Comparison of ENCODE assay signal across 8 cellular contexts in the genomic region with DNA sequence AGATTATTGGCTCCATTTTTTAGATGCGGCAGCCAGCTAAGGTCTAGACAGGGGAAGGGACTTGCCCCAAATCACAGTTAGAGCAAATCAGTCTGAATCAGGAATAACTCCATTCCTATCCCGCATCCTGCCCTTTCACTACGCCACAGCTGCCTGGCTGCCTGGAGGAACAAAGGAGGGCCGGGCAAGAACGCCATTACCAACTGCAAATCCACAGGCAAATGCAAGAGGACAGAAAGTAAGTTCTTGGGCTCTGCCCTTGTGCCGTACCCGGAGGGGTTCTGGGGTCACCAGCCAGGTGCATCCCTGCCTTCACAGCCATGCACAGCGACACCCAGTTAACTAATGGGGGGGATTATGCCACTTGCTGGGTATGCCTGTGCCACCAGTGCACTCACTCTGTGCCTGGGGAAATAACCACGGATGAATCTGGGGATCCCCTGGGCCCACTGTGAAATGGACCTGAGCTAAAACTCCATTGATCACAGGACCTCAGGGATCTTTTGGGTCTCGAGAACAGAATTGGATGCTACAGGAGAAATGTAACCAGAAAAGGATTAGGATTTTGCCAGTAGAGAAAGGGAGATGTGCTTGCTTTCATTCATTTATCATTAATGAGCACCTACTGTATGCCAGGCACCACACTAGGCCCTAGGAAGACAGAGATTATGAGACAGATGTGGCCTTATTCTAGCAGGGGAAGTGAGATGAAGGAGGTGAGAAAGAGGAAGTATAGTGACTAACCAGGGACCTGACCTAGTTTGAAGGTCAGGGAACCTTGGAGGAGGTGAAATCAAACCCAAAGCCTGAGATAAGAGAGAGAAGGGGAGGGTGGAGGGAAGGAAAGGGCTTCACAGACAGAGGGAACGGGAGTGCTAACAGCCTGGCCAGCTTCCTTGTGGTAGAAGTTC. TPM values are rescaled to one million over a fixed set of nuclear protein-coding genes. Genes with fewer than 3 reads are reported as not detected.
DNase-seq lines count a peak whose midpoint lies in the region; ATAC-seq and TF ChIP-seq lines count a peak whose summit lies in the region.

No MANE protein-coding gene starts in this region.

- no peak for TF ChIP-seq EP300 in SK-N-SH (IDR thresholded peaks at IDR 0.05; ENCODE audit: borderline replicate concordance in 1 of 2, low read depth in 1 of 2, low read length in 1 of 2)

- peak overlapping the region; percentile 91 for H3K4me2 ChIP-seq in SK-N-SH

- peak overlapping the region; percentile 75 to 94 for H3K4me3 ChIP-seq in SK-N-SH (ENCODE audit: low read depth in 2 of 2, low read length in 1 of 2)
- H3K4me3 ChIP-seq in coronary artery = peak overlapping the region; percentile 89
- H3K4me3 ChIP-seq in muscle layer of duodenum (ENCODE audit: low read depth in 1 of 2, low read length in 2 of 2) = peak overlapping the region; percentile 91 to 98

- H2AFZ ChIP-seq in SK-N-SH (ENCODE audit: low read depth) = peak overlapping the region; percentile 91

- H3K27me3 ChIP-seq in SK-N-SH (ENCODE audit: insufficient read depth) = no peaks in the 10 kb centered on the region
- no peaks in the 10 kb centered on the region for H3K27me3 ChIP-seq in muscle layer of duodenum (ENCODE audit: low read depth, low read length)

- H3K9me2 ChIP-seq in SK-N-SH = no peaks in the 10 kb centered on the region

- ATAC-seq in HG02763 (IDR thresholded peaks at IDR 0.05; ENCODE audit: unreplicated experiment) = peak; percentile 31

- 16% methylated on average over 11 of the region's 11 CpGs for WGBS in SK-N-SH (ENCODE audit: low lambda C conversion rate)

- TF ChIP-seq RAD21 in SK-N-SH (IDR thresholded peaks at IDR 0.05; ENCODE audit: low read length) = no peak

- no peaks in the 10 kb centered on the region for H4K20me1 ChIP-seq in SK-N-SH (ENCODE audit: insufficient read depth)

- H3K79me2 ChIP-seq in SK-N-SH (ENCODE audit: insufficient read depth) = peaks cover 54% of the 10 kb centered on the region

- H3K36me3 ChIP-seq in SK-N-SH (replicated peaks in 1 of 2; ENCODE audit: control insufficient read depth in 1 of 2, insufficient read depth in 2 of 2, low read length in 1 of 2) = peaks cover 7 to 16% of the 10 kb centered on the region in 2 experiments
- H3K36me3 ChIP-seq in muscle layer of duodenum (ENCODE audit: control insufficient read depth in 1 of 2, insufficient read depth in 2 of 2, low read length in 2 of 2) = peaks cover 7 to 10% of the 10 kb centered on the region in 2 donors

- H3F3A ChIP-seq in SK-N-SH (replicated peaks; ENCODE audit: insufficient read depth) = peaks cover 2% of the 10 kb centered on the region

- CTCF ChIA-PET in SK-N-SH (lab: Yijun Ruan, JAX) = interaction anchor here (0.7 to 2.0 kb wide), 11 partner anchors 11 to 89 kb away, joined by 3 to 8 read pairs (median 4); partner anchors contain the start of genes BCL7C and ZNF629

- peaks cover 6 to 7% of the 10 kb centered on the region in 2 experiments; a peak in 2 of 4 replicates for H3K4me1 ChIP-seq in SK-N-SH (ENCODE audit: control insufficient read depth in 1 of 2, insufficient read depth in 2 of 2, low read depth in 1 of 2, low read length in 1 of 2)
- H3K4me1 ChIP-seq in muscle layer of duodenum (ENCODE audit: control insufficient read depth in 1 of 2, insufficient read depth in 2 of 2, low read length in 2 of 2) = peaks cover 11 to 25% of the 10 kb centered on the region in 2 donors

- no peaks in the 10 kb centered on the region for H3K9me3 ChIP-seq in SK-N-SH
- H3K9me3 ChIP-seq in muscle layer of duodenum (ENCODE audit: control insufficient read depth in 1 of 2, low read length in 2 of 2) = no peaks in the 10 kb centered on the region

- H3K27ac ChIP-seq in SK-N-SH (ENCODE audit: low read depth in 2 of 2, low read length in 1 of 2) (peak overlapping the region; percentile 83 to 92), coronary artery (peak overlapping the region; percentile 76 to 93), muscle layer of duodenum (ENCODE audit: low read length) (peak overlapping the region; percentile 96)

- TF ChIP-seq CTCF in SK-N-SH (IDR thresholded peaks at IDR 0.05) (no peak), coronary artery (IDR thresholded peaks at IDR 0.05) (no peak)

- H3K9ac ChIP-seq in SK-N-SH = peak overlapping the region; percentile 92

- POLR2A ChIA-PET in SK-N-SH (lab: Yijun Ruan, JAX) = interaction anchor here (0.9 to 2.1 kb wide), 9 partner anchors 13 to 128 kb away, joined by 3 to 30 read pairs (median 5); partner anchors contain the start of genes FBXL19, PHKG2 and ZNF629

- DNase-seq in NCI-H2029 treated with DMSO at 0.1 percent for 48 hours (lab: John Stamatoyannopoulos, UW) (peak; percentile 41), NCI-H2029 (lab: John Stamatoyannopoulos, UW) (no peak), SK-N-SH (peak; percentile 55), coronary artery (ENCODE audit: low spot score) (no peak), globus pallidus (ENCODE audit: low spot score) (no peak), NCI-H2081 treated with DMSO at 0.1 percent for 48 hours (lab: John Stamatoyannopoulos, UW) (no peak)

TF ChIP-seq in SK-N-SH, 30 proteins besides CTCF, POLR2A, EP300 and RAD21:
- TF ChIP-seq FOXJ3 (CRISPR knock-in tag; IDR thresholded peaks at IDR 0.05) (no peak), YY1 (IDR thresholded peaks at IDR 0.05; ENCODE audit: low read depth) (peak; percentile 28; the same call in 1 of the 2 replicates)

RNA-seq across cellular contexts. Expression of gene BCL7C, which starts 17.7 kb away (rescaled TPM):
- polyA plus RNA-seq in SK-N-SH (2012; rRNA removed) = 48.5 and 56.3 TPM in 2 replicates
- polyA plus RNA-seq in SK-N-SH (2012; cell fraction: cytosol; rRNA removed) = 43.4 and 50.2 TPM in 2 replicates
- 18.9 and 20.3 TPM in 2 replicates for polyA plus RNA-seq in SK-N-SH (2012; cell fraction: nucleus; rRNA removed)

RNA-seq across cellular contexts. Expression of gene CTF1, which starts 20.3 kb away (rescaled TPM):
- 35.9 and 45.7 TPM in 2 replicates for polyA plus RNA-seq in SK-N-SH (2012; rRNA removed)
- polyA plus RNA-seq in SK-N-SH (2012; cell fraction: cytosol; rRNA removed) = 25.7 and 32.1 TPM in 2 replicates
- polyA plus RNA-seq in SK-N-SH (2012; cell fraction: nucleus; rRNA removed) = 25.1 and 26.3 TPM in 2 replicates

RNA-seq across cellular contexts. Expression of gene FBXL19, which starts 47.2 kb away (rescaled TPM):
- 18.3 and 20.6 TPM in 2 replicates for polyA plus RNA-seq in SK-N-SH (2012; rRNA removed)
- polyA plus RNA-seq in SK-N-SH (2012; cell fraction: cytosol; rRNA removed) = 8.6 and 15.1 TPM in 2 replicates
- 31.4 and 33.9 TPM in 2 replicates for polyA plus RNA-seq in SK-N-SH (2012; cell fraction: nucleus; rRNA removed)

Comparison
In these comparisons a context has a peak if more than half of its experiments do, and no peak if none do; other contexts are left out.
1. DNase-seq: peak in NCI-H2029 treated with DMSO at 0.1 percent for 48 hours (single experiment) and SK-N-SH (single experiment); none in NCI-H2029 (single experiment), coronary artery (single experiment), globus pallidus (single experiment) and NCI-H2081 treated with DMSO at 0.1 percent for 48 hours (single experiment).
2. Peak in every context shown above with its lines, with median percentiles within 50 percentile points of each other: H3K27ac ChIP-seq and H3K4me3 ChIP-seq.